In the genomic region with DNA sequence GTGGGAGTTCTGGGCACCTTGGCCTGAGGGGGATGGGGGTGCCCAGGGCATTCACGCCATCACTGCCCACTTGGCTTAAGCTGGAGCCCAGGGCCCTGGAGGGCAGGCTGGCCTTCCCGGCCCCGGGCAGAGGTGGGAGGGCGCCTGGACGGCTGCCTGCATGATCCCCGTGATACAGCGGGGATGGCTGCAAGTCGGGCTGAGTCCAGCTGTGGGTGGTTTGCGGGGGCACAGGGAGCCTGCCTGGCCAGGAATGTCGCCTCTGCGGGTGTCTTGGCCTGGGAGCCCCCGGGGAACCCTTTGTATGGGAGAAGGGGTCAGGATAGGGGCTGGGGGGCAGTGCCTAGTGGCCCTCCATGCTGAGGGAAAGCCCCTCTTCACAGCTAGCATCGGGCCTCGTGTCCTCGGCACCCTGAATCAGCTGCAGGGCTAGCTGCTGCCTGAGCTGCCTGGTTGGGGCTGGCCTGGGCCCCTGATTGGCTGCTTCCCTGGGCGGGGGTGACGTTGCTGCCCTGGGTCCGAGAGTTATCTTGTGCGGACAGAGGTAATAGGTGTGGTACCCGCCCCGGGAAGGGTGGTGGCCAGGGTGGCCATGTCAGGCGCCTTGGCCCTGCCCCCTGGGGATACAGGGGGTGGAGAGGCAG, we compare ENCODE assay signal across 23 cellular contexts. TPM values are rescaled to one million over a fixed set of nuclear protein-coding genes. Genes with fewer than 3 reads are reported as not detected.
DNase-seq lines count a peak whose midpoint lies in the region; ATAC-seq and TF ChIP-seq lines count a peak whose summit lies in the region.
"Had no signal": no experiment of that assay in that cellular context is flagged by ENCODE, and none has a peak within 500 bp of the region (broad histone marks: within the 10 kb centered on the region; RNA-seq: fewer than 3 reads in every experiment).

No MANE protein-coding gene starts in this region.

- H3K27ac Mint-ChIP-seq in activated T-helper 17 cell treated with anti-CD3 and anti-CD28 coated beads, Interleukin-2, amount 50 U/mL, for 72 hours: no peak overlapping the region
- H3K27ac Mint-ChIP-seq: CD4-positive, alpha-beta memory T cell; IgD-negative memory B cell had no signal

- no peak for ATAC-seq in GM21423 (IDR thresholded peaks at IDR 0.05; ENCODE audit: unreplicated experiment)
- ATAC-seq in activated T-helper 17 cell treated with anti-CD3 and anti-CD28 coated beads, Interleukin-2, amount 50 U/mL, for 72 hours (replicated peaks): no peak
- ATAC-seq in foreskin keratinocyte: no peak

- peaks cover under 1% of the 10 kb centered on the region for H3K27me3 ChIP-seq in foreskin keratinocyte

- no peak for TF ChIP-seq CTCF in foreskin keratinocyte (conservative IDR thresholded peaks at IDR 0.05)

- no peaks in the 10 kb centered on the region for H3K9me3 Mint-ChIP-seq in activated T-helper 17 cell treated with anti-CD3 and anti-CD28 coated beads, Interleukin-2, amount 50 U/mL, for 72 hours

- no peaks in the 10 kb centered on the region for H3K4me1 ChIP-seq in foreskin keratinocyte

- no peak overlapping the region for H3K4me3 Mint-ChIP-seq in activated T-helper 17 cell treated with anti-CD3 and anti-CD28 coated beads, Interleukin-2, amount 50 U/mL, for 72 hours
- H3K4me3 Mint-ChIP-seq: CD4-positive, alpha-beta memory T cell; IgD-negative memory B cell had no signal

- peaks cover 3% of the 10 kb centered on the region for H3K27me3 Mint-ChIP-seq in activated T-helper 17 cell treated with anti-CD3 and anti-CD28 coated beads, Interleukin-2, amount 50 U/mL, for 72 hours

- H3K27ac ChIP-seq in angular gyrus (ENCODE audit: low read depth, low read length): peak overlapping the region; percentile 99
- peak overlapping the region; percentile 99 for H3K27ac ChIP-seq in cingulate gyrus (ENCODE audit: low read depth, low read length)
- peak overlapping the region; percentile 99 for H3K27ac ChIP-seq in temporal lobe (ENCODE audit: low read depth, low read length)
- no peak overlapping the region for H3K27ac ChIP-seq in foreskin keratinocyte
- H3K27ac ChIP-seq: HL-60, KMS-11, PC-9 had no signal

- DNase-seq in medulla oblongata (ENCODE audit: extremely low spot score) (peak; percentile 38), foreskin keratinocyte (no peak)
- DNase-seq: COR-L47; DMS53; HCEC 1CT; MM.1S; NCI-H2029; NCI-H446 treated with DMSO at 0.1 percent for 48 hours; NCI-H526; NCI-H82; NK-92 treated with Interleukin-12 subunit alpha and Interleukin-12 subunit beta, amount 100 ng/mL, for 24 hours; PC-9; RPMI8226; SHP77 treated with DMSO at 0.1 percent for 48 hours had no signal

- no peaks in the 10 kb centered on the region for H3K36me3 Mint-ChIP-seq in activated T-helper 17 cell treated with anti-CD3 and anti-CD28 coated beads, Interleukin-2, amount 50 U/mL, for 72 hours (ENCODE audit: low read depth)
- H3K36me3 Mint-ChIP-seq: CD4-positive, alpha-beta memory T cell had no signal

- H3K4me1 Mint-ChIP-seq in activated T-helper 17 cell treated with anti-CD3 and anti-CD28 coated beads, Interleukin-2, amount 50 U/mL, for 72 hours: no peaks in the 10 kb centered on the region
- H3K4me1 Mint-ChIP-seq: CD4-positive, alpha-beta memory T cell; IgD-negative memory B cell had no signal

RNA-seq across cellular contexts. Expression of gene BRSK2, which starts 8.2 kb away (rescaled TPM):
- 31.7 TPM for total RNA-seq in temporal lobe
- 1 to 10 TPM in 1 of 2 donors, under 1 TPM in 1; 0.09 to 3.3 TPM for total RNA-seq in activated T-helper 17 cell treated with anti-CD3 and anti-CD28 coated beads, Interleukin-2, amount 50 U/mL, for 72 hours
- total RNA-seq in foreskin keratinocyte: 0.18 and 0.34 TPM in 2 replicates
- 0.08 and 0.18 TPM in 2 replicates for polyA plus RNA-seq in foreskin keratinocyte
- polyA plus RNA-seq: IgD-negative memory B cell had no signal
